18 cellular contexts compared by ENCODE assay signal in the genomic region with DNA sequence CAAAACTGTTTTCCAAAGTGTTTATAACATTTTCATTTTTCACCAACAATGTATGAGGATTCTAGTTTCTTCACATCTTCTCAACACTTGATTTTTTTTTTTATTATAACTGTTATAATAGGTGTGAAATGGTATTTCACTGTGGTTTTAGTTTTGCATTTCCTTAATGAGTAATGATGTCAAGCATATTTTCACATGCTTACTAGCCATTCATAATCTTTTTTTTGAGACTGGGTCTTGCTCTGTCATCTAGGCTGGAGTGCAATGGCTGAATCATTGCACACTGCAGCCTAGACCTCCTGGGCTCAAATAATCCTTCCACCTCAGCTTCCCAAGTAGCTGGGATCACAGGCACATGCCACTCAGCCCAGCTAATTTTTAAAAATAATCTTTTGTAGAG.
"Had no signal": no experiment of that assay in that cellular context is flagged by ENCODE, and none has a peak within 500 bp of the region (broad histone marks: within the 10 kb centered on the region; RNA-seq: fewer than 3 reads in every experiment).

No MANE protein-coding gene starts in this region.

- ATAC-seq: right lobe of liver; stimulated activated effector memory CD8-positive, alpha-beta T cell treated with anti-CD3 and anti-CD28 coated beads, Interleukin-12 subunit alpha, Interleukin-12 subunit beta, amount 100 ng/mL, for 72 hours; upper lobe of right lung had no signal

- H3K4me1 Mint-ChIP-seq: mesothelial cell of epicardium; nephron; neural progenitor cell; stimulated activated effector memory CD8-positive, alpha-beta T cell treated with anti-CD3 and anti-CD28 coated beads, Interleukin-12 subunit alpha, Interleukin-12 subunit beta, amount 100 ng/mL, for 72 hours had no signal

- H3K36me3 Mint-ChIP-seq: stimulated activated effector memory CD8-positive, alpha-beta T cell treated with anti-CD3 and anti-CD28 coated beads, Interleukin-12 subunit alpha, Interleukin-12 subunit beta, amount 100 ng/mL, for 72 hours had no signal

- DNase-seq: head of caudate nucleus; hippocampal formation; kidney glomerular epithelial cell; left ventricle myocardium inferior; mesendoderm; naive B cell; occipital lobe; right lobe of liver; stimulated activated CD4-positive, alpha-beta T cell treated with anti-CD3 and anti-CD28 coated beads, Interleukin-4, amount 100 ng/mL, for 24 hours; stimulated activated naive CD4-positive, alpha-beta T cell; tibial artery; trophoblast cell; upper lobe of right lung had no signal

- H3K27ac Mint-ChIP-seq: mesothelial cell of epicardium; nephron; neural progenitor cell; stimulated activated effector memory CD8-positive, alpha-beta T cell treated with anti-CD3 and anti-CD28 coated beads, Interleukin-12 subunit alpha, Interleukin-12 subunit beta, amount 100 ng/mL, for 72 hours; stimulated activated naive CD8-positive, alpha-beta T cell treated with anti-CD3 and anti-CD28 coated beads, Interleukin-15, Interleukin-2, amounts not matched to agents 100 ng/mL and 50 ng/mL, for 24 hours had no signal

- H3K27me3 Mint-ChIP-seq: naive B cell; stimulated activated naive CD8-positive, alpha-beta T cell treated with anti-CD3 and anti-CD28 coated beads, Interleukin-15, Interleukin-2, amounts not matched to agents 100 ng/mL and 50 ng/mL, for 24 hours had no signal

- H3K4me3 Mint-ChIP-seq: mesothelial cell of epicardium; naive B cell; nephron; neural progenitor cell; stimulated activated effector memory CD8-positive, alpha-beta T cell treated with anti-CD3 and anti-CD28 coated beads, Interleukin-12 subunit alpha, Interleukin-12 subunit beta, amount 100 ng/mL, for 72 hours; stimulated activated naive CD8-positive, alpha-beta T cell treated with anti-CD3 and anti-CD28 coated beads, Interleukin-15, Interleukin-2, amounts not matched to agents 100 ng/mL and 50 ng/mL, for 24 hours had no signal
